1 cellular context compared by ENCODE assay signal in genomic region chr1:109933856-109934711, GRCh38.
A peak's percentile ranks its signal among the peaks of the same experiment; 100 is the strongest.
TF ChIP-seq lines count a peak whose summit lies in the region.

No MANE protein-coding gene starts in this region.

TF ChIP-seq in HepG2, 621 proteins besides CTCF, POLR2A, EP300 and RAD21 (continues in another document):
- no peak for TF ChIP-seq JARID2 (CRISPR knock-in tag; IDR thresholded peaks at IDR 0.05; ENCODE audit: insufficient replicate concordance)
- no peak for TF ChIP-seq ZKSCAN1 (IDR thresholded peaks at IDR 0.05; ENCODE audit: low read length)
- TF ChIP-seq XRCC5 (optimal IDR thresholded peaks at IDR 0.05; ENCODE audit: low read length): peak; percentile 18
- TF ChIP-seq GATAD2A (CRISPR knock-in tag; IDR thresholded peaks at IDR 0.05): peak; percentile 36; the same call in 1 of the 2 replicates
- no peak for TF ChIP-seq ZNF512B (CRISPR knock-in tag; IDR thresholded peaks at IDR 0.05; ENCODE audit: borderline replicate concordance)
- no peak for TF ChIP-seq GFI1 (CRISPR knock-in tag; IDR thresholded peaks at IDR 0.05; ENCODE audit: borderline replicate concordance)
- TF ChIP-seq ZNF264 (CRISPR knock-in tag; IDR thresholded peaks at IDR 0.05): no peak
- TF ChIP-seq DRAP1 (CRISPR knock-in tag; IDR thresholded peaks at IDR 0.05): peak; percentile 77
- TF ChIP-seq SALL1 (CRISPR knock-in tag; IDR thresholded peaks at IDR 0.05): peak; percentile 53
- no peak for TF ChIP-seq MAZ (IDR thresholded peaks at IDR 0.05; ENCODE audit: borderline replicate concordance, low read depth, low read length)
- peak; percentile 10; the same call in 1 of the 2 replicates for TF ChIP-seq MAZ (CRISPR knock-in tag; IDR thresholded peaks at IDR 0.05; ENCODE audit: low read depth)
- TF ChIP-seq UBTF (CRISPR knock-in tag; IDR thresholded peaks at IDR 0.05): peak; percentile 43
- 0 out of 2 replicates have a peak, but pooled peaks have one; percentile 17 for TF ChIP-seq NFIC (IDR thresholded peaks at IDR 0.05; ENCODE audit: low read length)
- peak; percentile 48; the same call in 1 of the 2 replicates for TF ChIP-seq POLR2G (IDR thresholded peaks at IDR 0.05; ENCODE audit: low read depth, low read length)
- 0 out of 2 replicates have a peak, but pooled peaks have one; percentile 13 for TF ChIP-seq ZMAT3 (CRISPR knock-in tag; conservative IDR thresholded peaks at IDR 0.05)
- TF ChIP-seq SP4 (CRISPR knock-in tag; IDR thresholded peaks at IDR 0.05): peak; percentile 50; the same call in 1 of the 2 replicates
- peak; percentile 55 for TF ChIP-seq ZNF501 (CRISPR knock-in tag; IDR thresholded peaks at IDR 0.05)
- peak; percentile 78 for TF ChIP-seq HNF1B (CRISPR knock-in tag; IDR thresholded peaks at IDR 0.05)
- TF ChIP-seq ZNF879 (CRISPR knock-in tag; IDR thresholded peaks at IDR 0.05): no peak
- TF ChIP-seq FOXP4 (CRISPR knock-in tag; IDR thresholded peaks at IDR 0.05): 0 out of 2 replicates have a peak, but pooled peaks have one; percentile 6
- TF ChIP-seq ZNF3 (CRISPR knock-in tag; IDR thresholded peaks at IDR 0.05): 0 out of 2 replicates have a peak, but pooled peaks have one; percentile 41
- no peak for TF ChIP-seq CENPX (CRISPR knock-in tag; IDR thresholded peaks at IDR 0.05)
- TF ChIP-seq ZFAT (CRISPR knock-in tag; conservative IDR thresholded peaks at IDR 0.05): no peak
- TF ChIP-seq ETV6 (CRISPR knock-in tag; conservative IDR thresholded peaks at IDR 0.05): no peak
- TF ChIP-seq HMGA1 (CRISPR knock-in tag; conservative IDR thresholded peaks at IDR 0.05): no peak
- TF ChIP-seq ZC3H4 (CRISPR knock-in tag; IDR thresholded peaks at IDR 0.05; ENCODE audit: borderline replicate concordance): 0 out of 2 replicates have a peak, but pooled peaks have one; percentile 15
- TF ChIP-seq TCF12 (IDR thresholded peaks at IDR 0.05): no peak
- TF ChIP-seq TCF12 (CRISPR knock-in tag; IDR thresholded peaks at IDR 0.05): no peak
- peak; percentile 38; the same call in 1 of the 2 replicates for TF ChIP-seq YEATS2 (CRISPR knock-in tag; IDR thresholded peaks at IDR 0.05; ENCODE audit: borderline replicate concordance)
- TF ChIP-seq MTERF4 (CRISPR knock-in tag; IDR thresholded peaks at IDR 0.05): no peak
- TF ChIP-seq THAP9 (CRISPR knock-in tag; IDR thresholded peaks at IDR 0.05; ENCODE audit: borderline replicate concordance): peak; percentile 39; the same call in 1 of the 2 replicates
- TF ChIP-seq SMAD1 (CRISPR knock-in tag; IDR thresholded peaks at IDR 0.05; ENCODE audit: borderline replicate concordance, low read depth): 0 out of 2 replicates have a peak, but pooled peaks have one; percentile 36
- TF ChIP-seq FOSL2 (CRISPR knock-in tag; IDR thresholded peaks at IDR 0.05): 0 out of 2 replicates have a peak, but pooled peaks have one; percentile 60
- TF ChIP-seq ZSCAN31 (CRISPR knock-in tag; IDR thresholded peaks at IDR 0.05; ENCODE audit: low read depth): no peak
- TF ChIP-seq LCORL (IDR thresholded peaks at IDR 0.05): no peak
- peak; percentile 60; the same call in 1 of the 2 replicates for TF ChIP-seq LCORL (CRISPR knock-in tag; IDR thresholded peaks at IDR 0.05)
- TF ChIP-seq HNF4A (CRISPR knock-in tag; IDR thresholded peaks at IDR 0.05): peak; percentile 60
- TF ChIP-seq NR2F1 (CRISPR knock-in tag; IDR thresholded peaks at IDR 0.05): 0 out of 4 replicates have a peak, but pooled peaks of 1 of the 2 experiments have one; percentile 16
- TF ChIP-seq MYC (CRISPR knock-in tag; IDR thresholded peaks at IDR 0.05; ENCODE audit: borderline replicate concordance): 0 out of 2 replicates have a peak, but pooled peaks have one; percentile 24
- TF ChIP-seq ZBTB7B (CRISPR knock-in tag; IDR thresholded peaks at IDR 0.05): 0 out of 2 replicates have a peak, but pooled peaks have one; percentile 19
- TF ChIP-seq ZNF687 (CRISPR knock-in tag; IDR thresholded peaks at IDR 0.05): peak; percentile 78
- no peak for TF ChIP-seq TRAFD1 (CRISPR knock-in tag; IDR thresholded peaks at IDR 0.05; ENCODE audit: borderline replicate concordance)
- no peak for TF ChIP-seq TBL1XR1 (IDR thresholded peaks at IDR 0.05; ENCODE audit: borderline replicate concordance, low read length, partially characterized antibody)
- TF ChIP-seq YY1 (IDR thresholded peaks at IDR 0.05; ENCODE audit: insufficient read depth, insufficient replicate concordance, low read depth, low read length): peak; percentile 41
- 0 out of 2 replicates have a peak, but pooled peaks have one; percentile 53 for TF ChIP-seq ZNF775 (CRISPR knock-in tag; IDR thresholded peaks at IDR 0.05; ENCODE audit: borderline replicate concordance)
